Comparison of ENCODE assay signal across 9 cellular contexts in genomic region chr1:48673725-48674124, GRCh38.
A peak's percentile ranks its signal among the peaks of the same experiment; 100 is the strongest.
DNase-seq lines count a peak whose midpoint lies in the region; ATAC-seq and TF ChIP-seq lines count a peak whose summit lies in the region.
"Had no signal": no experiment of that assay in that cellular context is flagged by ENCODE, and none has a peak within 500 bp of the region (broad histone marks: within the 10 kb centered on the region; RNA-seq: fewer than 3 reads in every experiment).

No MANE protein-coding gene starts in this region.

- no peaks in the 10 kb centered on the region for H3K9me3 Mint-ChIP-seq in GM23338
- H3K9me3 Mint-ChIP-seq: activated naive CD8-positive, alpha-beta T cell treated with anti-CD3 and anti-CD28 coated beads, Interleukin-2, amount 50 U/mL, for 24 hours had no signal

- H3K4me1 Mint-ChIP-seq in GM23338: peaks cover 12% of the 10 kb centered on the region

- H3K27me3 ChIP-seq in GM23338 (ENCODE audit: insufficient read depth) (no peaks in the 10 kb centered on the region), foreskin keratinocyte (peaks cover 14% of the 10 kb centered on the region)

- H2AFZ ChIP-seq in GM23338: peak overlapping the region; percentile 93

- H3K4me3 ChIP-seq in GM23338: no peak overlapping the region

- no peaks in the 10 kb centered on the region for H3F3A ChIP-seq in GM23338 (replicated peaks; ENCODE audit: low read depth)

- peaks cover 2% of the 10 kb centered on the region for H3K27me3 Mint-ChIP-seq in GM23338 (ENCODE audit: insufficient read depth, low read depth, poor library complexity)

- no peaks in the 10 kb centered on the region for H3K36me3 ChIP-seq in GM23338 (ENCODE audit: insufficient read depth)

- ATAC-seq in GM23338: peak; percentile 72
- ATAC-seq in foreskin keratinocyte: no peak
- ATAC-seq in HG02763 (IDR thresholded peaks at IDR 0.05; ENCODE audit: unreplicated experiment): no peak
- no peak for ATAC-seq in GM21825 (IDR thresholded peaks at IDR 0.05; ENCODE audit: unreplicated experiment)
- ATAC-seq: activated naive CD8-positive, alpha-beta T cell treated with anti-CD3 and anti-CD28 coated beads, Interleukin-2, amount 50 U/mL, for 24 hours had no signal

- no peaks in the 10 kb centered on the region; the same call in 2 of the 3 replicates for H3K36me3 Mint-ChIP-seq in GM23338 (ENCODE audit: low read depth)

- H3K4me1 ChIP-seq in GM23338 (ENCODE audit: insufficient read depth) (peaks cover 9% of the 10 kb centered on the region; the same call in 1 of the 2 replicates), foreskin keratinocyte (peaks cover 10% of the 10 kb centered on the region)

- DNase-seq in GM23338 (ENCODE audit: low spot score): peak; percentile 85
- peak; percentile 79 for DNase-seq in NCI-H82 (lab: John Stamatoyannopoulos, UW)
- DNase-seq in foreskin keratinocyte: no peak
- DNase-seq in NCI-H2171 treated with DMSO at 0.1 percent for 48 hours (lab: John Stamatoyannopoulos, UW): no peak
- no peak for DNase-seq in amygdala (lab: John Stamatoyannopoulos, UW)
- DNase-seq: activated naive CD8-positive, alpha-beta T cell treated with anti-CD3 and anti-CD28 coated beads, Interleukin-2, amount 50 U/mL, for 24 hours had no signal

- H3K9me2 ChIP-seq in GM23338 (ENCODE audit: insufficient read depth): peaks cover 6% of the 10 kb centered on the region; the same call in 1 of the 2 replicates

- H4K20me1 ChIP-seq in GM23338 (replicated peaks; ENCODE audit: insufficient read depth): no peaks in the 10 kb centered on the region

- no peak overlapping the region for H3K4me3 Mint-ChIP-seq in GM23338
- H3K4me3 Mint-ChIP-seq: activated naive CD8-positive, alpha-beta T cell treated with anti-CD3 and anti-CD28 coated beads, Interleukin-2, amount 50 U/mL, for 24 hours had no signal

- no peak overlapping the region for H3K27ac ChIP-seq in C4-2B
- no peak overlapping the region for H3K27ac ChIP-seq in GM23338 (ENCODE audit: low read depth)
- H3K27ac ChIP-seq in foreskin keratinocyte: no peak overlapping the region

- peak overlapping the region; percentile 68; the same call in 1 of the 2 replicates for H3K4me2 ChIP-seq in GM23338

- H3K27ac Mint-ChIP-seq in GM23338: no peak overlapping the region
- H3K27ac Mint-ChIP-seq: activated naive CD8-positive, alpha-beta T cell treated with anti-CD3 and anti-CD28 coated beads, Interleukin-2, amount 50 U/mL, for 24 hours had no signal

- H3K79me2 ChIP-seq in GM23338 (replicated peaks; ENCODE audit: insufficient read depth): no peaks in the 10 kb centered on the region

- peak; percentile 31 for TF ChIP-seq CTCF in C4-2B (conservative IDR thresholded peaks at IDR 0.05)
- TF ChIP-seq CTCF in GM23338 (conservative IDR thresholded peaks at IDR 0.05; ENCODE audit: low read depth in 2 of 2): peak; percentile 64 to 66
- peak; percentile 25 for TF ChIP-seq CTCF in foreskin keratinocyte (conservative IDR thresholded peaks at IDR 0.05)

TF ChIP-seq in GM23338, 12 proteins besides CTCF, POLR2A, EP300 and RAD21 (continues in another document):
- no peak for TF ChIP-seq JUNB (IDR thresholded peaks at IDR 0.05; ENCODE audit: unreplicated experiment)
- TF ChIP-seq ETS1 (IDR thresholded peaks at IDR 0.05): no peak
- TF ChIP-seq ZNF331 (CRISPR knock-in tag; IDR thresholded peaks at IDR 0.05; ENCODE audit: low read depth): no peak
- TF ChIP-seq EZH2 (IDR thresholded peaks at IDR 0.05; ENCODE audit: low read depth, unreplicated experiment): no peak
- no peak for TF ChIP-seq NANOG (IDR thresholded peaks at IDR 0.05; ENCODE audit: borderline replicate concordance)
- TF ChIP-seq CREB1 (CRISPR knock-in tag; IDR thresholded peaks at IDR 0.05; ENCODE audit: low read depth): no peak
- TF ChIP-seq EZH2phosphoT487 (IDR thresholded peaks at IDR 0.05; ENCODE audit: unreplicated experiment): no peak
- TF ChIP-seq, protein P1, sequence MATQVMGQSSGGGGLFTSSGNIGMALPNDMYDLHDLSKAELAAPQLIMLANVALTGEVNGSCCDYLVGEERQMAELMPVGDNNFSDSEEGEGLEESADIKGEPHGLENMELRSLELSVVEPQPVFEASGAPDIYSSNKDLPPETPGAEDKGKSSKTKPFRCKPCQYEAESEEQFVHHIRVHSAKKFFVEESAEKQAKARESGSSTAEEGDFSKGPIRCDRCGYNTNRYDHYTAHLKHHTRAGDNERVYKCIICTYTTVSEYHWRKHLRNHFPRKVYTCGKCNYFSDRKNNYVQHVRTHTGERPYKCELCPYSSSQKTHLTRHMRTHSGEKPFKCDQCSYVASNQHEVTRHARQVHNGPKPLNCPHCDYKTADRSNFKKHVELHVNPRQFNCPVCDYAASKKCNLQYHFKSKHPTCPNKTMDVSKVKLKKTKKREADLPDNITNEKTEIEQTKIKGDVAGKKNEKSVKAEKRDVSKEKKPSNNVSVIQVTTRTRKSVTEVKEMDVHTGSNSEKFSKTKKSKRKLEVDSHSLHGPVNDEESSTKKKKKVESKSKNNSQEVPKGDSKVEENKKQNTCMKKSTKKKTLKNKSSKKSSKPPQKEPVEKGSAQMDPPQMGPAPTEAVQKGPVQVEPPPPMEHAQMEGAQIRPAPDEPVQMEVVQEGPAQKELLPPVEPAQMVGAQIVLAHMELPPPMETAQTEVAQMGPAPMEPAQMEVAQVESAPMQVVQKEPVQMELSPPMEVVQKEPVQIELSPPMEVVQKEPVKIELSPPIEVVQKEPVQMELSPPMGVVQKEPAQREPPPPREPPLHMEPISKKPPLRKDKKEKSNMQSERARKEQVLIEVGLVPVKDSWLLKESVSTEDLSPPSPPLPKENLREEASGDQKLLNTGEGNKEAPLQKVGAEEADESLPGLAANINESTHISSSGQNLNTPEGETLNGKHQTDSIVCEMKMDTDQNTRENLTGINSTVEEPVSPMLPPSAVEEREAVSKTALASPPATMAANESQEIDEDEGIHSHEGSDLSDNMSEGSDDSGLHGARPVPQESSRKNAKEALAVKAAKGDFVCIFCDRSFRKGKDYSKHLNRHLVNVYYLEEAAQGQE (IDR thresholded peaks at IDR 0.05; ENCODE audit: unreplicated experiment): no peak
- no peak for TF ChIP-seq POLR2AphosphoS5 (IDR thresholded peaks at IDR 0.05; ENCODE audit: low read depth)

Comparison
In these comparisons a context has a peak if more than half of its experiments do, and no peak if none do; other contexts are left out.
1. DNase-seq: peak in GM23338 (single experiment) and NCI-H82 (single experiment); none in foreskin keratinocyte (0 of 2), NCI-H2171 treated with DMSO at 0.1 percent for 48 hours (single experiment) and amygdala (0 of 56).
2. Peak in every context shown above with its lines, with median percentiles within 50 percentile points of each other: CTCF ChIP-seq.